ENCODE assay signal across 8 cellular contexts in genomic region chr2:159285929-159286708, GRCh38. TPM values are rescaled to one million over a fixed set of nuclear protein-coding genes. Genes with fewer than 3 reads are reported as not detected.
DNase-seq lines count a peak whose midpoint lies in the region; ATAC-seq and TF ChIP-seq lines count a peak whose summit lies in the region.

A gene with protein sequence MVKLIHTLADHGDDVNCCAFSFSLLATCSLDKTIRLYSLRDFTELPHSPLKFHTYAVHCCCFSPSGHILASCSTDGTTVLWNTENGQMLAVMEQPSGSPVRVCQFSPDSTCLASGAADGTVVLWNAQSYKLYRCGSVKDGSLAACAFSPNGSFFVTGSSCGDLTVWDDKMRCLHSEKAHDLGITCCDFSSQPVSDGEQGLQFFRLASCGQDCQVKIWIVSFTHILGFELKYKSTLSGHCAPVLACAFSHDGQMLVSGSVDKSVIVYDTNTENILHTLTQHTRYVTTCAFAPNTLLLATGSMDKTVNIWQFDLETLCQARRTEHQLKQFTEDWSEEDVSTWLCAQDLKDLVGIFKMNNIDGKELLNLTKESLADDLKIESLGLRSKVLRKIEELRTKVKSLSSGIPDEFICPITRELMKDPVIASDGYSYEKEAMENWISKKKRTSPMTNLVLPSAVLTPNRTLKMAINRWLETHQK (minus strand): TSS chr2:159286703. CDS start chr2:159283069, 3,634 bp downstream.

- in situ Hi-C loops in SK-MEL-5 (cut with HindIII; ENCODE audit: low pct_unique_long_range_greater_than_20kb, low sequenced_read_pairs) (no loop called here), T47D (cut with HindIII; ENCODE audit: low pct_unique_long_range_greater_than_20kb, low sequenced_read_pairs) (no loop called here), gastrocnemius medialis (cut with MboI; ENCODE audit: low sequenced_read_pairs in 4 of 4) (no loop called here)

- peak; percentile 83 for DNase-seq in DMS 273 (lab: John Stamatoyannopoulos, UW; ENCODE audit: unreplicated experiment)
- DNase-seq in HUDEP-2 (lab: John Stamatoyannopoulos, UW; ENCODE audit: unreplicated experiment in 76 of 76): peak in 62 of 76 experiments; percentile 4 to 77 (median 47)
- DNase-seq in SK-MEL-5 (ENCODE audit: low read depth, low spot score): peak; percentile 63
- DNase-seq in T47D (ENCODE audit: low read depth in 1 of 2, low spot score in 1 of 2): peak; percentile 20 to 81
- DNase-seq in iPS-NIHi11 (ENCODE audit: low spot score): peak; percentile 63
- DNase-seq in gastrocnemius medialis: peak; percentile 45 to 60
- DNase-seq in DMS114 treated with DMSO at 0.1 percent for 48 hours (lab: John Stamatoyannopoulos, UW; ENCODE audit: unreplicated experiment): no peak

- peak; percentile 10 for ATAC-seq in GM19463 (IDR thresholded peaks at IDR 0.05; ENCODE audit: unreplicated experiment)
- ATAC-seq in gastrocnemius medialis: peak; percentile 50 to 60

- peak within 1 kb of the TSS; percentile 83 to 91 (median 88) for H3K4me3 ChIP-seq in gastrocnemius medialis

- no peaks in the 10 kb centered on the region for H3K36me3 ChIP-seq in gastrocnemius medialis

- TF ChIP-seq CTCF in gastrocnemius medialis (IDR thresholded peaks at IDR 0.05 in 4 of 5, conservative IDR thresholded peaks at IDR 0.05 in 1 of 5): no peak

- peaks cover 8 to 10% of the 10 kb centered on the region in 2 donors for H3K4me1 ChIP-seq in gastrocnemius medialis

- no peaks in the 10 kb centered on the region for H3K27me3 ChIP-seq in gastrocnemius medialis

- peak in 1 of 2 donors; percentile 43 for TF ChIP-seq POLR2A in gastrocnemius medialis (IDR thresholded peaks at IDR 0.05)

- no peaks in the 10 kb centered on the region for H3K9me3 ChIP-seq in gastrocnemius medialis

- intact Hi-C loops in gastrocnemius medialis (cut with DNase I; ENCODE audit: low total_unique reads): loop anchor here (1.0 to 10.0 kb wide), 3 partner anchors 34 to 426 kb away; partner anchors contain the start of genes BAZ2B and MARCHF7

- peak within 1 kb of the TSS; percentile 86 to 95 (median 89) for H3K27ac ChIP-seq in gastrocnemius medialis

RNA-seq across cellular contexts. Expression of the gene that starts here (rescaled TPM):
- 19.6 and 20.3 TPM in 2 replicates for total RNA-seq in SK-MEL-5 (2014; rRNA removed; shearing (Covaris generic))
- 10.4 and 14.2 TPM in 2 replicates for polyA plus RNA-seq in SK-MEL-5 (2015; cell fraction: cytosol; rRNA removed)
- 7.6 and 15.4 TPM in 2 replicates for polyA plus RNA-seq in SK-MEL-5 (2015; cell fraction: nucleus; rRNA removed)
- total RNA-seq in gastrocnemius medialis: 1 to 10 TPM; 1.4 to 3.1 (median 2.5) TPM
